In the genomic region with DNA sequence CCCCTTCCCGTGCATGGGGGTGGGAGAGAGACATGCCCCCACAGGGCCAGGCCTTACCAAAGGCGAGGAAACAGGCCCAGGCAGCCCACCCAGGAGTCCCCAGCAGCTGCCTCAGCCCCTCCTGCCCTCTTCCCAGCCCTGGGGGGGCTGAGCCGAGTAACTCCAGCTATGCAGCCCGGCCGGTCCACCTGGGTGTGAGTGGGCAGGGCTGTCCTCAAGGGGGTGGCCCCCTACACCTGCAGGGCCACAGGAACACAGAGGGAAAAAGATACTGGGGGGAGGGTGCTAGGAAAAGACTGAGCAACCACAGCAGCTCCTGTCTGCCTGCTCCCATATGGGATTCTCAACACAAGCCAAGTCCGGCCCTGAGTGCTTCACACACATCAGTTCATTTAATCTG, we compare ENCODE assay signal across 1 cellular context.
A peak's percentile ranks its signal among the peaks of the same experiment; 100 is the strongest.
TF ChIP-seq lines count a peak whose summit lies in the region.

No MANE protein-coding gene starts in this region.

TF ChIP-seq in HEK293, 187 proteins besides CTCF, POLR2A, EP300 and RAD21:
- no peak for TF ChIP-seq ZXDB (tag by site-specific recombination; IDR thresholded peaks at IDR 0.05)
- TF ChIP-seq IKZF3 (tag by site-specific recombination; IDR thresholded peaks at IDR 0.05), result no peak
- TF ChIP-seq, protein P1, sequence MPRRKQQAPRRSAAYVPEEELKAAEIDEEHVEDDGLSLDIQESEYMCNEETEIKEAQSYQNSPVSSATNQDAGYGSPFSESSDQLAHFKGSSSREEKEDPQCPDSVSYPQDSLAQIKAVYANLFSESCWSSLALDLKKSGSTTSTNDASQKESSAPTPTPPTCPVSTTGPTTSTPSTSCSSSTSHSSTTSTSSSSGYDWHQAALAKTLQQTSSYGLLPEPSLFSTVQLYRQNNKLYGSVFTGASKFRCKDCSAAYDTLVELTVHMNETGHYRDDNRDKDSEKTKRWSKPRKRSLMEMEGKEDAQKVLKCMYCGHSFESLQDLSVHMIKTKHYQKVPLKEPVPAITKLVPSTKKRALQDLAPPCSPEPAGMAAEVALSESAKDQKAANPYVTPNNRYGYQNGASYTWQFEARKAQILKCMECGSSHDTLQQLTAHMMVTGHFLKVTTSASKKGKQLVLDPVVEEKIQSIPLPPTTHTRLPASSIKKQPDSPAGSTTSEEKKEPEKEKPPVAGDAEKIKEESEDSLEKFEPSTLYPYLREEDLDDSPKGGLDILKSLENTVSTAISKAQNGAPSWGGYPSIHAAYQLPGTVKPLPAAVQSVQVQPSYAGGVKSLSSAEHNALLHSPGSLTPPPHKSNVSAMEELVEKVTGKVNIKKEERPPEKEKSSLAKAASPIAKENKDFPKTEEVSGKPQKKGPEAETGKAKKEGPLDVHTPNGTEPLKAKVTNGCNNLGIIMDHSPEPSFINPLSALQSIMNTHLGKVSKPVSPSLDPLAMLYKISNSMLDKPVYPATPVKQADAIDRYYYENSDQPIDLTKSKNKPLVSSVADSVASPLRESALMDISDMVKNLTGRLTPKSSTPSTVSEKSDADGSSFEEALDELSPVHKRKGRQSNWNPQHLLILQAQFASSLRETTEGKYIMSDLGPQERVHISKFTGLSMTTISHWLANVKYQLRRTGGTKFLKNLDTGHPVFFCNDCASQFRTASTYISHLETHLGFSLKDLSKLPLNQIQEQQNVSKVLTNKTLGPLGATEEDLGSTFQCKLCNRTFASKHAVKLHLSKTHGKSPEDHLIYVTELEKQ (tag by site-specific recombination; IDR thresholded peaks at IDR 0.05; ENCODE audit: borderline replicate concordance), result no peak
- TF ChIP-seq, protein P2, sequence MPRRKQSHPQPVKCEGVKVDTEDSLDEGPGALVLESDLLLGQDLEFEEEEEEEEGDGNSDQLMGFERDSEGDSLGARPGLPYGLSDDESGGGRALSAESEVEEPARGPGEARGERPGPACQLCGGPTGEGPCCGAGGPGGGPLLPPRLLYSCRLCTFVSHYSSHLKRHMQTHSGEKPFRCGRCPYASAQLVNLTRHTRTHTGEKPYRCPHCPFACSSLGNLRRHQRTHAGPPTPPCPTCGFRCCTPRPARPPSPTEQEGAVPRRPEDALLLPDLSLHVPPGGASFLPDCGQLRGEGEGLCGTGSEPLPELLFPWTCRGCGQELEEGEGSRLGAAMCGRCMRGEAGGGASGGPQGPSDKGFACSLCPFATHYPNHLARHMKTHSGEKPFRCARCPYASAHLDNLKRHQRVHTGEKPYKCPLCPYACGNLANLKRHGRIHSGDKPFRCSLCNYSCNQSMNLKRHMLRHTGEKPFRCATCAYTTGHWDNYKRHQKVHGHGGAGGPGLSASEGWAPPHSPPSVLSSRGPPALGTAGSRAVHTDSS (tag by site-specific recombination; IDR thresholded peaks at IDR 0.05), result no peak
- TF ChIP-seq ZNF311 (tag by site-specific recombination; IDR thresholded peaks at IDR 0.05; ENCODE audit: borderline replicate concordance), result no peak
- TF ChIP-seq ZNF645 (tag by site-specific recombination; IDR thresholded peaks at IDR 0.05), result no peak
- no peak for TF ChIP-seq ZNF366 (tag by site-specific recombination; conservative IDR thresholded peaks at IDR 0.05)
- TF ChIP-seq ZBTB49 (tag by site-specific recombination; IDR thresholded peaks at IDR 0.05; ENCODE audit: low read depth), result no peak
- TF ChIP-seq ZBTB10 (tag by site-specific recombination; IDR thresholded peaks at IDR 0.05), result no peak
- TF ChIP-seq ZNF266 (tag by site-specific recombination; IDR thresholded peaks at IDR 0.05; ENCODE audit: low read depth), result no peak
- TF ChIP-seq ZNF426 (tag by site-specific recombination; IDR thresholded peaks at IDR 0.05), result no peak
- no peak for TF ChIP-seq ZBTB6 (tag by site-specific recombination; IDR thresholded peaks at IDR 0.05)
- peak; percentile 40; the same call in 1 of the 2 replicates for TF ChIP-seq GLIS2 (tag by site-specific recombination; IDR thresholded peaks at IDR 0.05)
- TF ChIP-seq, protein P3, sequence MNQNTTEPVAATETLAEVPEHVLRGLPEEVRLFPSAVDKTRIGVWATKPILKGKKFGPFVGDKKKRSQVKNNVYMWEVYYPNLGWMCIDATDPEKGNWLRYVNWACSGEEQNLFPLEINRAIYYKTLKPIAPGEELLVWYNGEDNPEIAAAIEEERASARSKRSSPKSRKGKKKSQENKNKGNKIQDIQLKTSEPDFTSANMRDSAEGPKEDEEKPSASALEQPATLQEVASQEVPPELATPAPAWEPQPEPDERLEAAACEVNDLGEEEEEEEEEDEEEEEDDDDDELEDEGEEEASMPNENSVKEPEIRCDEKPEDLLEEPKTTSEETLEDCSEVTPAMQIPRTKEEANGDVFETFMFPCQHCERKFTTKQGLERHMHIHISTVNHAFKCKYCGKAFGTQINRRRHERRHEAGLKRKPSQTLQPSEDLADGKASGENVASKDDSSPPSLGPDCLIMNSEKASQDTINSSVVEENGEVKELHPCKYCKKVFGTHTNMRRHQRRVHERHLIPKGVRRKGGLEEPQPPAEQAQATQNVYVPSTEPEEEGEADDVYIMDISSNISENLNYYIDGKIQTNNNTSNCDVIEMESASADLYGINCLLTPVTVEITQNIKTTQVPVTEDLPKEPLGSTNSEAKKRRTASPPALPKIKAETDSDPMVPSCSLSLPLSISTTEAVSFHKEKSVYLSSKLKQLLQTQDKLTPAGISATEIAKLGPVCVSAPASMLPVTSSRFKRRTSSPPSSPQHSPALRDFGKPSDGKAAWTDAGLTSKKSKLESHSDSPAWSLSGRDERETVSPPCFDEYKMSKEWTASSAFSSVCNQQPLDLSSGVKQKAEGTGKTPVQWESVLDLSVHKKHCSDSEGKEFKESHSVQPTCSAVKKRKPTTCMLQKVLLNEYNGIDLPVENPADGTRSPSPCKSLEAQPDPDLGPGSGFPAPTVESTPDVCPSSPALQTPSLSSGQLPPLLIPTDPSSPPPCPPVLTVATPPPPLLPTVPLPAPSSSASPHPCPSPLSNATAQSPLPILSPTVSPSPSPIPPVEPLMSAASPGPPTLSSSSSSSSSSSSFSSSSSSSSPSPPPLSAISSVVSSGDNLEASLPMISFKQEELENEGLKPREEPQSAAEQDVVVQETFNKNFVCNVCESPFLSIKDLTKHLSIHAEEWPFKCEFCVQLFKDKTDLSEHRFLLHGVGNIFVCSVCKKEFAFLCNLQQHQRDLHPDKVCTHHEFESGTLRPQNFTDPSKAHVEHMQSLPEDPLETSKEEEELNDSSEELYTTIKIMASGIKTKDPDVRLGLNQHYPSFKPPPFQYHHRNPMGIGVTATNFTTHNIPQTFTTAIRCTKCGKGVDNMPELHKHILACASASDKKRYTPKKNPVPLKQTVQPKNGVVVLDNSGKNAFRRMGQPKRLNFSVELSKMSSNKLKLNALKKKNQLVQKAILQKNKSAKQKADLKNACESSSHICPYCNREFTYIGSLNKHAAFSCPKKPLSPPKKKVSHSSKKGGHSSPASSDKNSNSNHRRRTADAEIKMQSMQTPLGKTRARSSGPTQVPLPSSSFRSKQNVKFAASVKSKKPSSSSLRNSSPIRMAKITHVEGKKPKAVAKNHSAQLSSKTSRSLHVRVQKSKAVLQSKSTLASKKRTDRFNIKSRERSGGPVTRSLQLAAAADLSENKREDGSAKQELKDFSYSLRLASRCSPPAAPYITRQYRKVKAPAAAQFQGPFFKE (tag by site-specific recombination; IDR thresholded peaks at IDR 0.05; ENCODE audit: borderline replicate concordance), result no peak
- peak; percentile 80 for TF ChIP-seq GLIS1 (tag by site-specific recombination; IDR thresholded peaks at IDR 0.05)
